1 cellular context compared by ENCODE assay signal in genomic region chr7:116583653-116584052, GRCh38.
TF ChIP-seq lines count a peak whose summit lies in the region.

No MANE protein-coding gene starts in this region.

TF ChIP-seq in HepG2, 621 proteins besides CTCF, POLR2A, EP300 and RAD21 (continued from another document):
- TF ChIP-seq, protein P1, sequence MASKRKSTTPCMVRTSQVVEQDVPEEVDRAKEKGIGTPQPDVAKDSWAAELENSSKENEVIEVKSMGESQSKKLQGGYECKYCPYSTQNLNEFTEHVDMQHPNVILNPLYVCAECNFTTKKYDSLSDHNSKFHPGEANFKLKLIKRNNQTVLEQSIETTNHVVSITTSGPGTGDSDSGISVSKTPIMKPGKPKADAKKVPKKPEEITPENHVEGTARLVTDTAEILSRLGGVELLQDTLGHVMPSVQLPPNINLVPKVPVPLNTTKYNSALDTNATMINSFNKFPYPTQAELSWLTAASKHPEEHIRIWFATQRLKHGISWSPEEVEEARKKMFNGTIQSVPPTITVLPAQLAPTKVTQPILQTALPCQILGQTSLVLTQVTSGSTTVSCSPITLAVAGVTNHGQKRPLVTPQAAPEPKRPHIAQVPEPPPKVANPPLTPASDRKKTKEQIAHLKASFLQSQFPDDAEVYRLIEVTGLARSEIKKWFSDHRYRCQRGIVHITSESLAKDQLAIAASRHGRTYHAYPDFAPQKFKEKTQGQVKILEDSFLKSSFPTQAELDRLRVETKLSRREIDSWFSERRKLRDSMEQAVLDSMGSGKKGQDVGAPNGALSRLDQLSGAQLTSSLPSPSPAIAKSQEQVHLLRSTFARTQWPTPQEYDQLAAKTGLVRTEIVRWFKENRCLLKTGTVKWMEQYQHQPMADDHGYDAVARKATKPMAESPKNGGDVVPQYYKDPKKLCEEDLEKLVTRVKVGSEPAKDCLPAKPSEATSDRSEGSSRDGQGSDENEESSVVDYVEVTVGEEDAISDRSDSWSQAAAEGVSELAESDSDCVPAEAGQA (IDR thresholded peaks at IDR 0.05; ENCODE audit: low read depth): no peak
- TF ChIP-seq, protein P1 (CRISPR knock-in tag; IDR thresholded peaks at IDR 0.05; ENCODE audit: borderline replicate concordance): no peak
- TF ChIP-seq MAFK (conservative IDR thresholded peaks at IDR 0.05 in 1 of 2, IDR thresholded peaks at IDR 0.05 in 1 of 2; ENCODE audit: low read length in 2 of 2): no peak
- no peak for TF ChIP-seq ZNF720 (CRISPR knock-in tag; IDR thresholded peaks at IDR 0.05)
- TF ChIP-seq ZKSCAN1 (IDR thresholded peaks at IDR 0.05; ENCODE audit: low read length): no peak
- TF ChIP-seq ZNF205 (CRISPR knock-in tag; IDR thresholded peaks at IDR 0.05): no peak
- no peak for TF ChIP-seq TEF (CRISPR knock-in tag; IDR thresholded peaks at IDR 0.05)
- TF ChIP-seq NKX3-1 (CRISPR knock-in tag; IDR thresholded peaks at IDR 0.05): no peak
- TF ChIP-seq DRAP1 (CRISPR knock-in tag; IDR thresholded peaks at IDR 0.05): no peak
- TF ChIP-seq, protein P2, sequence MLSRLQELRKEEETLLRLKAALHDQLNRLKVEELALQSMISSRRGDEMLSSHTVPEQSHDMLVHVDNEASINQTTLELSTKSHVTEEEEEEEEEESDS (CRISPR knock-in tag; IDR thresholded peaks at IDR 0.05; ENCODE audit: borderline replicate concordance): no peak
- TF ChIP-seq ZNF607 (CRISPR knock-in tag; IDR thresholded peaks at IDR 0.05; ENCODE audit: borderline replicate concordance): no peak
- TF ChIP-seq ISL2 (CRISPR knock-in tag; IDR thresholded peaks at IDR 0.05): no peak
